In genomic region chrX:135982860-135983259, GRCh38 we compare ENCODE assay signal across 13 cellular contexts. TPM values are rescaled to one million over a fixed set of nuclear protein-coding genes. Genes with fewer than 3 reads are reported as not detected.
DNase-seq lines count a peak whose midpoint lies in the region; ATAC-seq and TF ChIP-seq lines count a peak whose summit lies in the region.
"Had no signal": no experiment of that assay in that cellular context is flagged by ENCODE, and none has a peak within 500 bp of the region (broad histone marks: within the 10 kb centered on the region; RNA-seq: fewer than 3 reads in every experiment).

No MANE protein-coding gene starts in this region.

- peak overlapping the region; percentile 88 for H3K4me3 Mint-ChIP-seq in activated CD8-positive, alpha-beta T cell treated with anti-CD3 and anti-CD28 coated beads for 36 hours
- H3K4me3 Mint-ChIP-seq in glutamatergic neuron (ENCODE audit: unreplicated experiment): peak overlapping the region; percentile 18

- H3K36me3 ChIP-seq in mammary epithelial cell (ENCODE audit: insufficient read depth, low read length) (no peaks in the 10 kb centered on the region), breast epithelium (no peaks in the 10 kb centered on the region)

- CTCF ChIA-PET in mammary epithelial cell (lab: Charles Lee; ENCODE audit: low non-redundant PET): no interaction called here
- CTCF ChIA-PET in activated CD8-positive, alpha-beta T cell treated with anti-CD3 and anti-CD28 coated beads for 36 hours (lab: Charles Lee): no interaction called here

- no peak for DNase-seq in mammary epithelial cell
- DNase-seq in breast epithelium (ENCODE audit: low spot score in 2 of 2): no peak
- no peak for DNase-seq in activated CD8-positive, alpha-beta T cell treated with anti-CD3 and anti-CD28 coated beads for 36 hours
- DNase-seq in glutamatergic neuron: no peak
- DNase-seq in foreskin keratinocyte: no peak
- DNase-seq in amygdala (lab: John Stamatoyannopoulos, UW): no peak
- DNase-seq: effector CD4-positive, alpha-beta T cell; islet precursor cell; NCI-H1092; NCI-H446 had no signal

- H3K4me3 ChIP-seq in mammary epithelial cell (replicated peaks in 1 of 3; ENCODE audit: insufficient read depth in 1 of 3, low read depth in 2 of 3, low read length in 3 of 3) (no peak overlapping the region), breast epithelium (no peak overlapping the region)

- no peak for ATAC-seq in activated CD8-positive, alpha-beta T cell treated with anti-CD3 and anti-CD28 coated beads for 36 hours
- ATAC-seq in HG03565 (IDR thresholded peaks at IDR 0.05; ENCODE audit: unreplicated experiment) (no peak), foreskin keratinocyte (no peak), GM18502 (IDR thresholded peaks at IDR 0.05; ENCODE audit: poor library complexity, unreplicated experiment) (no peak)
- ATAC-seq: right cardiac atrium had no signal

- BruUV-seq in mammary epithelial cell (replicated peaks; lab: Mats Ljungman, UMichigan): no TSS peak

- no peak overlapping the region for H3K27ac ChIP-seq in mammary epithelial cell (ENCODE audit: insufficient read depth, low read depth, low read length)
- H3K27ac ChIP-seq in breast epithelium: no peak overlapping the region
- no peak overlapping the region for H3K27ac ChIP-seq in foreskin keratinocyte

- no peaks in the 10 kb centered on the region for H3K9me3 Mint-ChIP-seq in activated CD8-positive, alpha-beta T cell treated with anti-CD3 and anti-CD28 coated beads for 36 hours
- peaks cover 5% of the 10 kb centered on the region for H3K9me3 Mint-ChIP-seq in glutamatergic neuron (ENCODE audit: unreplicated experiment)

- H3K4me2 ChIP-seq in mammary epithelial cell (ENCODE audit: insufficient read depth, low read depth, low read length): no peak overlapping the region

- no peaks in the 10 kb centered on the region for H3K36me3 Mint-ChIP-seq in activated CD8-positive, alpha-beta T cell treated with anti-CD3 and anti-CD28 coated beads for 36 hours (ENCODE audit: low read depth)
- no peaks in the 10 kb centered on the region for H3K36me3 Mint-ChIP-seq in glutamatergic neuron (ENCODE audit: unreplicated experiment)

- no peaks in the 10 kb centered on the region for H4K20me1 ChIP-seq in mammary epithelial cell (ENCODE audit: insufficient read depth, low read length)

- peaks cover 47% of the 10 kb centered on the region for H3K4me1 Mint-ChIP-seq in activated CD8-positive, alpha-beta T cell treated with anti-CD3 and anti-CD28 coated beads for 36 hours (ENCODE audit: low read depth)
- H3K4me1 Mint-ChIP-seq in glutamatergic neuron (ENCODE audit: low read depth, unreplicated experiment): no peaks in the 10 kb centered on the region

- WGBS in mammary epithelial cell (ENCODE audit: low coverage, missing lambda C conversion rate): 17% methylated on average over 1 of the region's 1 CpG

- H3K9me3 ChIP-seq in mammary epithelial cell (replicated peaks; ENCODE audit: insufficient read depth, low read length) (peaks cover 4% of the 10 kb centered on the region), breast epithelium (no peaks in the 10 kb centered on the region)

- peak overlapping the region; percentile 87 for H3K27ac Mint-ChIP-seq in activated CD8-positive, alpha-beta T cell treated with anti-CD3 and anti-CD28 coated beads for 36 hours
- no peak overlapping the region for H3K27ac Mint-ChIP-seq in glutamatergic neuron (ENCODE audit: unreplicated experiment)

- intact Hi-C loops in mammary epithelial cell (cut with micrococcal nuclease): no loop called here
- intact Hi-C loops in breast epithelium (cut with DNase I; ENCODE audit: low total_unique reads): no loop called here
- intact Hi-C loops in activated CD8-positive, alpha-beta T cell treated with anti-CD3 and anti-CD28 coated beads for 36 hours (cut with micrococcal nuclease): no loop called here

- TF ChIP-seq CTCF in mammary epithelial cell (conservative IDR thresholded peaks at IDR 0.05 in 1 of 2, IDR thresholded peaks at IDR 0.05 in 1 of 2; ENCODE audit: extremely low read depth in 1 of 2, insufficient read depth in 1 of 2, low read depth in 1 of 2, low read length in 2 of 2): no peak
- no peak for TF ChIP-seq CTCF in breast epithelium (IDR thresholded peaks at IDR 0.05)
- no peak for TF ChIP-seq CTCF in activated CD8-positive, alpha-beta T cell treated with anti-CD3 and anti-CD28 coated beads for 36 hours (IDR thresholded peaks at IDR 0.05)
- TF ChIP-seq CTCF in glutamatergic neuron (IDR thresholded peaks at IDR 0.05; ENCODE audit: partially characterized antibody, unreplicated experiment): no peak
- TF ChIP-seq CTCF in foreskin keratinocyte (conservative IDR thresholded peaks at IDR 0.05): no peak

- in situ Hi-C loops in mammary epithelial cell (cut with MboI; ENCODE audit: low sequenced_read_pairs in 2 of 2): no loop called here

- no peaks in the 10 kb centered on the region for H3K27me3 Mint-ChIP-seq in activated CD8-positive, alpha-beta T cell treated with anti-CD3 and anti-CD28 coated beads for 36 hours
- H3K27me3 Mint-ChIP-seq in glutamatergic neuron (ENCODE audit: unreplicated experiment): no peaks in the 10 kb centered on the region

- H3K79me2 ChIP-seq in mammary epithelial cell (ENCODE audit: insufficient read depth, low read length): peaks cover 20% of the 10 kb centered on the region

- H3K4me1 ChIP-seq in mammary epithelial cell (ENCODE audit: insufficient read depth, low read length) (no peaks in the 10 kb centered on the region), breast epithelium (no peaks in the 10 kb centered on the region), foreskin keratinocyte (no peaks in the 10 kb centered on the region)

- no peak for TF ChIP-seq POLR2A in breast epithelium (IDR thresholded peaks at IDR 0.05)

- no peak overlapping the region for H3K9ac ChIP-seq in mammary epithelial cell (ENCODE audit: insufficient read depth, low read length)

- dilution Hi-C loops in mammary epithelial cell (cut with HindIII; ENCODE audit: low sequenced_read_pairs): no loop called here

- POLR2A ChIA-PET in activated CD8-positive, alpha-beta T cell treated with anti-CD3 and anti-CD28 coated beads for 36 hours (lab: Charles Lee): interaction anchor here (3.1 kb wide), 1 partner anchor 8 kb away, joined by 14 read pairs; the partner anchor contains the start of gene MMGT1

- H3K27me3 ChIP-seq in mammary epithelial cell (ENCODE audit: insufficient read depth, low read length): no peaks in the 10 kb centered on the region
- H3K27me3 ChIP-seq in breast epithelium: peaks cover 0 to 41% of the 10 kb centered on the region in 2 donors
- no peaks in the 10 kb centered on the region for H3K27me3 ChIP-seq in foreskin keratinocyte

- peak overlapping the region; percentile 86 for H2AFZ ChIP-seq in mammary epithelial cell (ENCODE audit: low read depth, low read length)

RNA-seq across cellular contexts. Expression of gene SLC9A6, which starts 2.4 kb away (rescaled TPM):
- total RNA-seq in mammary epithelial cell (10 to 100 TPM; 18.2 to 31.8 TPM), breast epithelium (10 to 100 TPM; 12.5 to 17.1 (median 12.9) TPM), glutamatergic neuron (ENCODE audit: unreplicated experiment) (15.5 TPM), foreskin keratinocyte (15.3 and 17.0 TPM in 2 replicates)
- polyA plus RNA-seq in mammary epithelial cell (13.4 TPM), foreskin keratinocyte (5.6 and 7.1 TPM in 2 replicates)
- 32.9 TPM for polyA minus RNA-seq in mammary epithelial cell
- 10 to 100 TPM in 1 of 2 experiments, 1 to 10 TPM in 1; 8.7 to 11.3 TPM for total RNA-seq in activated CD8-positive, alpha-beta T cell treated with anti-CD3 and anti-CD28 coated beads for 36 hours

RNA-seq across cellular contexts. Expression of gene MMGT1, which starts 9.1 kb away (rescaled TPM):
- total RNA-seq in mammary epithelial cell: 10 to 100 TPM; 24.7 to 28.3 TPM
- 14.0 TPM for polyA plus RNA-seq in mammary epithelial cell
- 13.2 TPM for polyA minus RNA-seq in mammary epithelial cell
- total RNA-seq in breast epithelium: 10 to 100 TPM; 22.0 to 33.1 (median 25.6) TPM
- total RNA-seq in activated CD8-positive, alpha-beta T cell treated with anti-CD3 and anti-CD28 coated beads for 36 hours: 10 to 100 TPM; 15.5 to 15.6 TPM
- 34.3 TPM for total RNA-seq in glutamatergic neuron (ENCODE audit: unreplicated experiment)
- 23.5 and 23.8 TPM in 2 replicates for total RNA-seq in foreskin keratinocyte
- polyA plus RNA-seq in foreskin keratinocyte: 9.9 and 11.7 TPM in 2 replicates
